8 cellular contexts compared by ENCODE assay signal in genomic region chr17:43360739-43361498, GRCh38. TPM values are rescaled to one million over a fixed set of nuclear protein-coding genes. Genes with fewer than 3 reads are reported as not detected.
DNase-seq lines count a peak whose midpoint lies in the region; ATAC-seq and TF ChIP-seq lines count a peak whose summit lies in the region.

No MANE protein-coding gene starts in this region.

- peaks cover 6% of the 10 kb centered on the region for H3K36me3 Mint-ChIP-seq in dendritic cell treated with granulocyte-macrophage colony-stimulating factor and Interleukin-4, amounts not matched to agents 40 ng/mL and 50 ng/mL, for 4 days (ENCODE audit: low read depth)

- peaks cover 2% of the 10 kb centered on the region for H3K27me3 Mint-ChIP-seq in dendritic cell treated with granulocyte-macrophage colony-stimulating factor and Interleukin-4, amounts not matched to agents 40 ng/mL and 50 ng/mL, for 4 days

- peak overlapping the region; percentile 76 for H3K4me3 Mint-ChIP-seq in dendritic cell treated with granulocyte-macrophage colony-stimulating factor and Interleukin-4, amounts not matched to agents 40 ng/mL and 50 ng/mL, for 4 days

- H3K27ac Mint-ChIP-seq in dendritic cell treated with granulocyte-macrophage colony-stimulating factor and Interleukin-4, amounts not matched to agents 40 ng/mL and 50 ng/mL, for 4 days = peak overlapping the region; percentile 100

- TF ChIP-seq RAD21 in liver (IDR thresholded peaks at IDR 0.05) = peak; percentile 41 to 50

- H3K36me3 ChIP-seq in liver (ENCODE audit: control insufficient read depth in 4 of 4, insufficient read depth in 3 of 4, low read depth in 1 of 4, low read length in 3 of 4) = no peaks in the 10 kb centered on the region

- H3K27ac ChIP-seq in liver (ENCODE audit: low read depth in 1 of 2, low read length in 2 of 2) = peak overlapping the region in 1 of 2 donors; percentile 94

- peak overlapping the region; percentile 58 for H3K4me3 ChIP-seq in AG04449 (ENCODE audit: low read depth, low read length)
- H3K4me3 ChIP-seq in liver (ENCODE audit: low read depth in 1 of 3, low read length in 3 of 3) = peak overlapping the region in 2 of 3 donors; percentile 46 to 62

- no peaks in the 10 kb centered on the region for H3K9me3 Mint-ChIP-seq in dendritic cell treated with granulocyte-macrophage colony-stimulating factor and Interleukin-4, amounts not matched to agents 40 ng/mL and 50 ng/mL, for 4 days

- H3K4me1 ChIP-seq in liver (ENCODE audit: control insufficient read depth in 4 of 4, insufficient read depth in 4 of 4, low read length in 3 of 4) = no peaks in the 10 kb centered on the region

- ATAC-seq in GM19023 (IDR thresholded peaks at IDR 0.05; ENCODE audit: unreplicated experiment) = peak; percentile 80
- peak; percentile 58 for ATAC-seq in HG03442 (IDR thresholded peaks at IDR 0.05; ENCODE audit: unreplicated experiment)

- WGBS in liver = under 1% methylated on average over 56 of the region's 56 CpGs

- CTCF ChIA-PET in AG04449 (lab: Yijun Ruan, JAX) = interaction anchor here (0.8 to 1.5 kb wide), 5 partner anchors 21 to 123 kb away, joined by 3 to 4 read pairs (median 3); partner anchors contain the start of gene DHX8

- no peaks in the 10 kb centered on the region for H3K9me3 ChIP-seq in liver (ENCODE audit: control insufficient read depth in 4 of 4, low read length in 3 of 4)

- POLR2A ChIA-PET in AG04449 (lab: Yijun Ruan, JAX) = interaction anchor here (0.5 to 1.8 kb wide), 14 partner anchors 8 to 1550 kb away, joined by 3 to 27 read pairs (median 5); partner anchors contain the start of genes ARL4D and DHX8

- H3K9ac ChIP-seq in liver (ENCODE audit: low read depth in 1 of 2, low read length in 2 of 2) = peak overlapping the region in 1 of 2 donors; percentile 99

- intact Hi-C loops in dendritic cell treated with granulocyte-macrophage colony-stimulating factor and Interleukin-4, amounts not matched to agents 40 ng/mL and 50 ng/mL, for 4 days (cut with micrococcal nuclease) = loop anchor here (2.0 kb wide), 1 partner anchor 28 kb away; no protein-coding TSS in a partner anchor

- TF ChIP-seq CTCF in AG04449 (IDR thresholded peaks at IDR 0.05; ENCODE audit: insufficient read depth, low read length, missing control alignments) (no peak), liver (IDR thresholded peaks at IDR 0.05; ENCODE audit: low read depth, low read length, missing input control) (no peak)

- peaks cover 50% of the 10 kb centered on the region for H3K4me1 Mint-ChIP-seq in dendritic cell treated with granulocyte-macrophage colony-stimulating factor and Interleukin-4, amounts not matched to agents 40 ng/mL and 50 ng/mL, for 4 days (ENCODE audit: low read depth)

- H3K27me3 ChIP-seq in liver (ENCODE audit: control insufficient read depth in 4 of 4, insufficient read depth in 4 of 4, low read length in 3 of 4) = no peaks in the 10 kb centered on the region

- peak; percentile 99 for DNase-seq in AG04449 (ENCODE audit: low read depth, low spot score)
- DNase-seq in NCI-H69 (lab: John Stamatoyannopoulos, UW) = peak; percentile 94
- DNase-seq in activated CD4-positive, alpha-beta T cell treated with anti-CD3 and anti-CD28 coated beads, Interleukin-2, amount 50 U/mL, for 24 hours (ENCODE audit: low read depth in 1 of 2, low spot score in 1 of 2) = peak; percentile 76 to 94
- peak; percentile 83 for DNase-seq in stimulated activated CD4-positive, alpha-beta T cell treated with anti-CD3 and anti-CD28 coated beads, Interleukin-4, amount 100 ng/mL, for 1 hour

TF ChIP-seq in liver, 16 proteins besides CTCF, POLR2A, EP300 and RAD21:
- TF ChIP-seq NR2F2 (IDR thresholded peaks at IDR 0.05) (peak; percentile 65), FOXA1 (IDR thresholded peaks at IDR 0.05) (no peak), GABPA (IDR thresholded peaks at IDR 0.05 in 1 of 2, conservative IDR thresholded peaks at IDR 0.05 in 1 of 2) (peak; percentile 7 to 68), TAF1 (conservative IDR thresholded peaks at IDR 0.05) (peak; percentile 96), SP1 (IDR thresholded peaks at IDR 0.05) (peak; percentile 97), ATF3 (IDR thresholded peaks at IDR 0.05) (peak; percentile 74), EGR1 (IDR thresholded peaks at IDR 0.05; ENCODE audit: low read depth in 2 of 2) (peak; percentile 75 to 84), YY1 (IDR thresholded peaks at IDR 0.05) (peak; percentile 79), REST (IDR thresholded peaks at IDR 0.05) (peak; percentile 94), FOXA2 (IDR thresholded peaks at IDR 0.05) (peak; percentile 73), ZBTB33 (IDR thresholded peaks at IDR 0.05) (peak; percentile 98), MAX (IDR thresholded peaks at IDR 0.05) (peak; percentile 84), JUND (IDR thresholded peaks at IDR 0.05) (peak; percentile 58 to 67), HNF4G (IDR thresholded peaks at IDR 0.05) (no peak), RXRA (IDR thresholded peaks at IDR 0.05) (peak; percentile 66 to 79), HNF4A (conservative IDR thresholded peaks at IDR 0.05) (peak in 1 of 2 donors; percentile 20)

RNA-seq across cellular contexts. Expression of gene ARL4D, which starts 37.9 kb away (rescaled TPM):
- 10 to 100 TPM; 13.6 to 15.3 TPM for total RNA-seq in liver
- polyA plus RNA-seq in liver = 10 to 100 TPM; 19.9 to 39.2 TPM
